Comparison of ENCODE assay signal across 14 cellular contexts in genomic region chr11:27249208-27249509, GRCh38.
"Had no signal": no experiment of that assay in that cellular context is flagged by ENCODE, and none has a peak within 500 bp of the region (broad histone marks: within the 10 kb centered on the region; RNA-seq: fewer than 3 reads in every experiment).

No MANE protein-coding gene starts in this region.

- H3K4me1 ChIP-seq: tibial artery, uterus had no signal

- H3K4me3 Mint-ChIP-seq: activated CD4-positive, alpha-beta T cell treated with anti-CD3 and anti-CD28 coated beads for 36 hours; activated CD8-positive, alpha-beta T cell treated with anti-CD3 and anti-CD28 coated beads, Interleukin-2, amount 10 ng/mL, durations not matched to agents 7 days and 5 days; immature natural killer cell; naive thymus-derived CD4-positive, alpha-beta T cell had no signal

- H3K27ac Mint-ChIP-seq: activated CD4-positive, alpha-beta T cell treated with anti-CD3 and anti-CD28 coated beads for 36 hours; activated CD8-positive, alpha-beta T cell treated with anti-CD3 and anti-CD28 coated beads, Interleukin-2, amount 10 ng/mL, durations not matched to agents 7 days and 5 days; immature natural killer cell; naive thymus-derived CD4-positive, alpha-beta T cell had no signal

- H3K36me3 ChIP-seq: cardiac muscle cell, gastroesophageal sphincter, tibial artery, uterus had no signal

- H3K27me3 ChIP-seq: cardiac muscle cell, gastroesophageal sphincter, tibial artery, uterus had no signal

- H3K9me3 Mint-ChIP-seq: naive thymus-derived CD4-positive, alpha-beta T cell had no signal

- DNase-seq: activated CD4-positive, alpha-beta T cell treated with anti-CD3 and anti-CD28 coated beads for 36 hours; activated CD8-positive, alpha-beta memory T cell treated with anti-CD3 and anti-CD28 coated beads, Interleukin-2, amount 50 U/mL, for 48 hours; activated CD8-positive, alpha-beta T cell treated with anti-CD3 and anti-CD28 coated beads, Interleukin-2, amount 10 ng/mL, durations not matched to agents 7 days and 5 days; activated naive CD4-positive, alpha-beta T cell; aorta; effector CD4-positive, alpha-beta T cell; immature natural killer cell; naive thymus-derived CD4-positive, alpha-beta T cell; T-helper 9 cell; tibial artery; uterus had no signal

- ATAC-seq: activated CD4-positive, alpha-beta T cell treated with anti-CD3 and anti-CD28 coated beads for 36 hours; activated CD8-positive, alpha-beta T cell treated with anti-CD3 and anti-CD28 coated beads, Interleukin-2, amount 10 ng/mL, durations not matched to agents 7 days and 5 days; gastroesophageal sphincter; naive thymus-derived CD4-positive, alpha-beta T cell had no signal

- H3K4me1 Mint-ChIP-seq: activated CD4-positive, alpha-beta T cell treated with anti-CD3 and anti-CD28 coated beads for 36 hours; immature natural killer cell; naive thymus-derived CD4-positive, alpha-beta T cell had no signal

- H3K36me3 Mint-ChIP-seq: immature natural killer cell; naive thymus-derived CD4-positive, alpha-beta T cell had no signal

- H3K27ac ChIP-seq: cardiac muscle cell, gastroesophageal sphincter, tibial artery had no signal

- H3K4me3 ChIP-seq: cardiac muscle cell, gastroesophageal sphincter, lung, tibial artery, uterus had no signal

- H3K9me3 ChIP-seq: gastroesophageal sphincter, tibial artery, uterus had no signal
